15 cellular contexts compared by ENCODE assay signal in the genomic region with DNA sequence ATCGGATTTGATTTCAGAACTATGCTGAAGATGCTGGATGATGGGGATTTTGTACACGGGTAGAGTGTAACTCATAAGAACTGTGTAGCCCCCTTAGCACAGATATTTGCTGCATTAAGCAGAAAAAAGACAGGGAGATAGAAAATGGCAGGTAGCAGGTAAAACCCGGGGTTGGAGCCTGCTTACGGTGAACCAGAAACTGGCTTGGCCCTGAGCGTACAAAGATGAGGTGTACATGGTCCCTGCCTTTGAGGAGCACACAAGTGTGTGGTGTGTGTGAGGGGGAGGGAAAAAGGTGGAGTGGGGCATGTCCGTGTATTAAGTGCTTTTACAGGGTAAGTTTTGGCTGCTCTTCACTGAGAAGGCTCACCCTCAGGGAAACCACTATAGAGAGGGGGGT. TPM values are rescaled to one million over a fixed set of nuclear protein-coding genes. Genes with fewer than 3 reads are reported as not detected.
DNase-seq lines count a peak whose midpoint lies in the region; ATAC-seq and TF ChIP-seq lines count a peak whose summit lies in the region.
"Had no signal": no experiment of that assay in that cellular context is flagged by ENCODE, and none has a peak within 500 bp of the region (broad histone marks: within the 10 kb centered on the region; RNA-seq: fewer than 3 reads in every experiment).

No MANE protein-coding gene starts in this region.

- peaks cover 14% of the 10 kb centered on the region for H3K36me3 Mint-ChIP-seq in stimulated activated naive CD8-positive, alpha-beta T cell treated with anti-CD3 and anti-CD28 coated beads, Interleukin-15, Interleukin-2, amounts not matched to agents 100 ng/mL and 50 ng/mL, for 24 hours (ENCODE audit: low read depth)
- H3K36me3 Mint-ChIP-seq in chondrocyte (ENCODE audit: low read depth) (no peaks in the 10 kb centered on the region), nephron progenitor cell (ENCODE audit: low read depth) (peaks cover 11% of the 10 kb centered on the region)
- H3K36me3 Mint-ChIP-seq: mesothelial cell of epicardium had no signal

- peaks cover 68% of the 10 kb centered on the region for H3K4me1 Mint-ChIP-seq in stimulated activated naive CD8-positive, alpha-beta T cell treated with anti-CD3 and anti-CD28 coated beads, Interleukin-15, Interleukin-2, amounts not matched to agents 100 ng/mL and 50 ng/mL, for 24 hours (ENCODE audit: low read depth)
- H3K4me1 Mint-ChIP-seq in stimulated activated naive CD8-positive, alpha-beta T cell treated with anti-CD3 and anti-CD28 coated beads, Interleukin-15, amount 100 ng/mL, for 72 hours, result peaks cover 69% of the 10 kb centered on the region
- H3K4me1 Mint-ChIP-seq in chondrocyte (ENCODE audit: low read depth) (peaks cover 72% of the 10 kb centered on the region), nephron progenitor cell (peaks cover 75% of the 10 kb centered on the region)

- H3K27ac Mint-ChIP-seq in stimulated activated naive CD8-positive, alpha-beta T cell treated with anti-CD3 and anti-CD28 coated beads, Interleukin-15, Interleukin-2, amounts not matched to agents 100 ng/mL and 50 ng/mL, for 24 hours, result peak overlapping the region; percentile 45
- H3K27ac Mint-ChIP-seq in stimulated activated naive CD8-positive, alpha-beta T cell treated with anti-CD3 and anti-CD28 coated beads, Interleukin-15, amount 100 ng/mL, for 72 hours, result no peak overlapping the region
- H3K27ac Mint-ChIP-seq in chondrocyte (ENCODE audit: unreplicated experiment), result peak overlapping the region; percentile 58
- H3K27ac Mint-ChIP-seq in nephron progenitor cell, result peak overlapping the region; percentile 14
- H3K27ac Mint-ChIP-seq: activated naive CD4-positive, alpha-beta T cell treated with anti-CD3 and anti-CD28 coated beads for 36 hours; mesothelial cell of epicardium had no signal

- H3K9me3 Mint-ChIP-seq in stimulated activated naive CD8-positive, alpha-beta T cell treated with anti-CD3 and anti-CD28 coated beads, Interleukin-15, Interleukin-2, amounts not matched to agents 100 ng/mL and 50 ng/mL, for 24 hours, result no peaks in the 10 kb centered on the region
- H3K9me3 Mint-ChIP-seq in stimulated activated naive CD8-positive, alpha-beta T cell treated with anti-CD3 and anti-CD28 coated beads, Interleukin-15, amount 100 ng/mL, for 72 hours, result no peaks in the 10 kb centered on the region
- H3K9me3 Mint-ChIP-seq in chondrocyte (ENCODE audit: low read depth) (no peaks in the 10 kb centered on the region), nephron progenitor cell (no peaks in the 10 kb centered on the region)
- H3K9me3 Mint-ChIP-seq: activated naive CD4-positive, alpha-beta T cell treated with anti-CD3 and anti-CD28 coated beads for 36 hours; CD4-positive, alpha-beta memory T cell; mesothelial cell of epicardium had no signal

- H3K27me3 Mint-ChIP-seq in stimulated activated naive CD8-positive, alpha-beta T cell treated with anti-CD3 and anti-CD28 coated beads, Interleukin-15, Interleukin-2, amounts not matched to agents 100 ng/mL and 50 ng/mL, for 24 hours, result peaks cover 1% of the 10 kb centered on the region
- peaks cover 7% of the 10 kb centered on the region for H3K27me3 Mint-ChIP-seq in stimulated activated naive CD8-positive, alpha-beta T cell treated with anti-CD3 and anti-CD28 coated beads, Interleukin-15, amount 100 ng/mL, for 72 hours
- H3K27me3 Mint-ChIP-seq in chondrocyte (ENCODE audit: low read depth), result no peaks in the 10 kb centered on the region
- no peaks in the 10 kb centered on the region for H3K27me3 Mint-ChIP-seq in nephron progenitor cell (ENCODE audit: low read depth, poor library complexity)
- H3K27me3 Mint-ChIP-seq: CD4-positive, alpha-beta memory T cell had no signal

- no peak for ATAC-seq in stimulated activated naive CD8-positive, alpha-beta T cell treated with anti-CD3 and anti-CD28 coated beads, Interleukin-15, amount 100 ng/mL, for 72 hours
- ATAC-seq in HG03196 (IDR thresholded peaks at IDR 0.05; ENCODE audit: unreplicated experiment), result no peak
- ATAC-seq in GM19395 (IDR thresholded peaks at IDR 0.05; ENCODE audit: unreplicated experiment), result no peak

- H3K4me3 Mint-ChIP-seq in stimulated activated naive CD8-positive, alpha-beta T cell treated with anti-CD3 and anti-CD28 coated beads, Interleukin-15, Interleukin-2, amounts not matched to agents 100 ng/mL and 50 ng/mL, for 24 hours, result no peak overlapping the region
- peak overlapping the region in 1 of 2 donors; percentile 6 for H3K4me3 Mint-ChIP-seq in stimulated activated naive CD8-positive, alpha-beta T cell treated with anti-CD3 and anti-CD28 coated beads, Interleukin-15, amount 100 ng/mL, for 72 hours
- H3K4me3 Mint-ChIP-seq in chondrocyte (ENCODE audit: unreplicated experiment), result no peak overlapping the region
- peak overlapping the region; percentile 25 for H3K4me3 Mint-ChIP-seq in nephron progenitor cell
- H3K4me3 Mint-ChIP-seq: activated naive CD4-positive, alpha-beta T cell treated with anti-CD3 and anti-CD28 coated beads for 36 hours; mesothelial cell of epicardium had no signal

- no peak for DNase-seq in stimulated activated naive CD8-positive, alpha-beta T cell treated with anti-CD3 and anti-CD28 coated beads, Interleukin-15, amount 100 ng/mL, for 72 hours
- no peak for DNase-seq in chondrocyte (ENCODE audit: low spot score)
- no peak for DNase-seq in nephron progenitor cell
- no peak for DNase-seq in stimulated activated CD4-positive, alpha-beta T cell treated with anti-CD3 and anti-CD28 coated beads, Interleukin-15, amount 100 ng/mL, for 24 hours
- DNase-seq: activated naive CD4-positive, alpha-beta T cell treated with anti-CD3 and anti-CD28 coated beads for 36 hours; CD4-positive, alpha-beta memory T cell; NCI-H1417; NCI-H524; posterior cingulate gyrus; stimulated activated CD4-positive, alpha-beta T cell treated with anti-CD3 and anti-CD28 coated beads, Interleukin-2, amount 100 ng/mL, for 48 hours; stimulated activated naive CD4-positive, alpha-beta T cell had no signal

- TF ChIP-seq CTCF in chondrocyte (IDR thresholded peaks at IDR 0.05) (no peak), nephron progenitor cell (IDR thresholded peaks at IDR 0.05) (no peak)

RNA-seq across cellular contexts. Expression of gene LPP, which starts 3.5 kb away (rescaled TPM):
- total RNA-seq in chondrocyte, result 174 to 295 TPM (median 288 TPM) in 3 replicates

Comparison
In these comparisons a context has a peak if more than half of its experiments do, and no peak if none do; other contexts are left out.
1. H3K27ac Mint-ChIP-seq: peak in stimulated activated naive CD8-positive, alpha-beta T cell treated with anti-CD3 and anti-CD28 coated beads, Interleukin-15, Interleukin-2, amounts not matched to agents 100 ng/mL and 50 ng/mL, for 24 hours (single experiment), chondrocyte (single experiment) and nephron progenitor cell (single experiment); none in stimulated activated naive CD8-positive, alpha-beta T cell treated with anti-CD3 and anti-CD28 coated beads, Interleukin-15, amount 100 ng/mL, for 72 hours (0 of 2).